Comparison of ENCODE assay signal across 20 cellular contexts in the genomic region with DNA sequence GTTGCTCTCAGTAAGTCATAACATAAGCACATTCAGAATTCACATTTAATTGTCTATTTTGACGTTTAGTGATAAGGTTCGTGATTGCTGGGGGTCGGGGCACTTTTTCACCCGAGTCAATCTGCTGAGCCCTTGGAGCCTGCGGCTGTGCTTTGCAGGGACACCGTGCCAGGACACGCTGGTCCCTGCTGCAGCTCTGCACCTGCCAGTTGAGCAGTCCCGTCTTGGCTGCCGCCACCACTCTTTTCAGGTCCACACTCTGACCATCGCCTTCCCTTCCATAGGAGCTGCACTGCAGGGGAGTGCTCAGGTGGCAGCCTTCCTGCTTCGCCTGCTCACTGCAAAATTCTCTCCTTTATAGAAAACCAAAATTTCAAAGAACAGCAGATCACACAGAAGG. TPM values are rescaled to one million over a fixed set of nuclear protein-coding genes. Genes with fewer than 3 reads are reported as not detected.
DNase-seq lines count a peak whose midpoint lies in the region; ATAC-seq lines count a peak whose summit lies in the region.
"Had no signal": no experiment of that assay in that cellular context is flagged by ENCODE, and none has a peak within 500 bp of the region (broad histone marks: within the 10 kb centered on the region; RNA-seq: fewer than 3 reads in every experiment).

No MANE protein-coding gene starts in this region.

- H3K4me3 ChIP-seq in trophoblast cell (ENCODE audit: low read depth, low read length): no peak overlapping the region

- H2BK5ac ChIP-seq in trophoblast cell (ENCODE audit: low read depth, low read length, poor library complexity): no peak overlapping the region

- no peak for DNase-seq in activated naive CD8-positive, alpha-beta T cell treated with anti-CD3 and anti-CD28 coated beads, Interleukin-2, amount 50 U/mL, for 24 hours
- DNase-seq in activated naive CD8-positive, alpha-beta T cell treated with anti-CD3 and anti-CD28 coated beads for 36 hours: no peak
- DNase-seq in T-helper 17 cell (no peak), cerebellar cortex (ENCODE audit: low spot score) (peak; percentile 72), trophoblast cell (no peak), OCI-M1 (lab: John Stamatoyannopoulos, UW) (no peak)
- no peak for DNase-seq in activated CD8-positive, alpha-beta memory T cell treated with anti-CD3 and anti-CD28 coated beads for 24 hours
- DNase-seq in effector CD8-positive, alpha-beta T cell (lab: John Stamatoyannopoulos, UW): no peak
- DNase-seq: GDM1, KBM-7, NCI-H1092, NCI-H1436, NCI-H187 treated with DMSO at 0.1 percent for 48 hours, NCI-H2107, NCI-H446 treated with DMSO at 0.1 percent for 48 hours, NCI-H526 treated with DMSO at 0.1 percent for 48 hours, SHP77 had no signal

- no peak overlapping the region for H3K23ac ChIP-seq in trophoblast cell (ENCODE audit: low read length)

- H3K27ac Mint-ChIP-seq in activated naive CD8-positive, alpha-beta T cell treated with anti-CD3 and anti-CD28 coated beads, Interleukin-2, amount 50 U/mL, for 24 hours: peak overlapping the region; percentile 15
- H3K27ac Mint-ChIP-seq in activated naive CD8-positive, alpha-beta T cell treated with anti-CD3 and anti-CD28 coated beads for 36 hours: no peak overlapping the region
- H3K27ac Mint-ChIP-seq in T-helper 17 cell: peak overlapping the region; percentile 63

- H3K4me3 Mint-ChIP-seq in activated naive CD8-positive, alpha-beta T cell treated with anti-CD3 and anti-CD28 coated beads, Interleukin-2, amount 50 U/mL, for 24 hours: no peak overlapping the region
- no peak overlapping the region for H3K4me3 Mint-ChIP-seq in activated naive CD8-positive, alpha-beta T cell treated with anti-CD3 and anti-CD28 coated beads for 36 hours
- no peak overlapping the region for H3K4me3 Mint-ChIP-seq in T-helper 17 cell

- H3K36me3 Mint-ChIP-seq in activated naive CD8-positive, alpha-beta T cell treated with anti-CD3 and anti-CD28 coated beads, Interleukin-2, amount 50 U/mL, for 24 hours (ENCODE audit: low read depth): peaks cover 65% of the 10 kb centered on the region
- peaks cover 37% of the 10 kb centered on the region for H3K36me3 Mint-ChIP-seq in activated naive CD8-positive, alpha-beta T cell treated with anti-CD3 and anti-CD28 coated beads for 36 hours
- H3K36me3 Mint-ChIP-seq in T-helper 17 cell (ENCODE audit: low read depth): peaks cover 3% of the 10 kb centered on the region

- no peak overlapping the region for H2BK12ac ChIP-seq in trophoblast cell (ENCODE audit: low read length)

- ATAC-seq in activated naive CD8-positive, alpha-beta T cell treated with anti-CD3 and anti-CD28 coated beads, Interleukin-2, amount 50 U/mL, for 24 hours: no peak
- ATAC-seq in T-helper 17 cell: no peak
- ATAC-seq: HepG2 had no signal

- H3K9ac ChIP-seq in trophoblast cell (ENCODE audit: low read length): no peak overlapping the region

- H3K36me3 ChIP-seq in trophoblast cell (ENCODE audit: control insufficient read depth in 1 of 2, insufficient read depth in 2 of 2, low read length in 2 of 2): peaks cover 31 to 39% of the 10 kb centered on the region in 2 experiments

- peak overlapping the region; percentile 93 for H3K4ac ChIP-seq in trophoblast cell (ENCODE audit: low read depth, low read length)

- no peak overlapping the region for H3K4me2 ChIP-seq in trophoblast cell (ENCODE audit: low read length)

- H2BK120ac ChIP-seq in trophoblast cell (ENCODE audit: insufficient read depth, low read length, poor library complexity): no peak overlapping the region

- no peak overlapping the region for H4K12ac ChIP-seq in trophoblast cell (ENCODE audit: low read depth, low read length)

- H3K27me3 ChIP-seq in trophoblast cell (ENCODE audit: insufficient read depth, low read length): no peaks in the 10 kb centered on the region

- no peaks in the 10 kb centered on the region for H3K79me1 ChIP-seq in trophoblast cell (ENCODE audit: low read length)

- H3K27me3 Mint-ChIP-seq in activated naive CD8-positive, alpha-beta T cell treated with anti-CD3 and anti-CD28 coated beads, Interleukin-2, amount 50 U/mL, for 24 hours: no peaks in the 10 kb centered on the region
- H3K27me3 Mint-ChIP-seq in activated naive CD8-positive, alpha-beta T cell treated with anti-CD3 and anti-CD28 coated beads for 36 hours: no peaks in the 10 kb centered on the region
- no peaks in the 10 kb centered on the region for H3K27me3 Mint-ChIP-seq in T-helper 17 cell

- no peak overlapping the region for H4K8ac ChIP-seq in trophoblast cell (ENCODE audit: low read depth, low read length)

- peaks cover 3 to 5% of the 10 kb centered on the region in 2 experiments for H3K4me1 ChIP-seq in trophoblast cell (ENCODE audit: control insufficient read depth in 1 of 2, insufficient read depth in 2 of 2, low read length in 2 of 2)

- H3K14ac ChIP-seq in trophoblast cell (ENCODE audit: low read length): no peak overlapping the region

- no peaks in the 10 kb centered on the region for H3K9me3 Mint-ChIP-seq in activated naive CD8-positive, alpha-beta T cell treated with anti-CD3 and anti-CD28 coated beads, Interleukin-2, amount 50 U/mL, for 24 hours
- H3K9me3 Mint-ChIP-seq in activated naive CD8-positive, alpha-beta T cell treated with anti-CD3 and anti-CD28 coated beads for 36 hours: no peaks in the 10 kb centered on the region

- peak overlapping the region; percentile 83 for H3K18ac ChIP-seq in trophoblast cell (ENCODE audit: low read length)

- H3K9me3 ChIP-seq in T-helper 17 cell (ENCODE audit: control insufficient read depth, low read length, poor library complexity, severe bottlenecking) (no peaks in the 10 kb centered on the region), trophoblast cell (ENCODE audit: insufficient read depth, low read depth, low read length) (no peaks in the 10 kb centered on the region)

- no peak overlapping the region for H3K27ac ChIP-seq in trophoblast cell (ENCODE audit: low read depth, low read length)
- H3K27ac ChIP-seq: C4-2B, HL-60 had no signal

- no CpG with 5 or more reads among the region's 11 CpGs for WGBS in trophoblast cell (ENCODE audit: extremely low coverage, insufficient coverage, insufficient read length)

- H3K79me2 ChIP-seq in trophoblast cell (ENCODE audit: control insufficient read depth, insufficient read depth, low read length, poor library complexity): peaks cover 7% of the 10 kb centered on the region

- H2AK5ac ChIP-seq in trophoblast cell (ENCODE audit: low read length): no peak overlapping the region

- H2AFZ ChIP-seq in trophoblast cell (ENCODE audit: insufficient read depth, low read length, poor library complexity): no peak overlapping the region

- H3K4me1 Mint-ChIP-seq in activated naive CD8-positive, alpha-beta T cell treated with anti-CD3 and anti-CD28 coated beads, Interleukin-2, amount 50 U/mL, for 24 hours: peaks cover 11% of the 10 kb centered on the region
- H3K4me1 Mint-ChIP-seq in activated naive CD8-positive, alpha-beta T cell treated with anti-CD3 and anti-CD28 coated beads for 36 hours: peaks cover 8% of the 10 kb centered on the region
- peaks cover 20% of the 10 kb centered on the region for H3K4me1 Mint-ChIP-seq in T-helper 17 cell

- H4K91ac ChIP-seq in trophoblast cell (ENCODE audit: low read depth, low read length): no peak overlapping the region

RNA-seq across cellular contexts. Expression of a gene that starts 36.4 kb away (rescaled TPM):
- total RNA-seq in activated naive CD8-positive, alpha-beta T cell treated with anti-CD3 and anti-CD28 coated beads for 36 hours: 10 to 100 TPM; 72.7 to 75.3 TPM
- total RNA-seq in T-helper 17 cell: 10 to 100 TPM; 39.7 to 41.4 TPM
- 78.0 and 80.3 TPM in 2 replicates for polyA plus RNA-seq in trophoblast cell (2013)
